ENCODE assay signal across 14 cellular contexts in genomic region chr2:75592028-75592427, GRCh38. TPM values are rescaled to one million over a fixed set of nuclear protein-coding genes. Genes with fewer than 3 reads are reported as not detected.
DNase-seq lines count a peak whose midpoint lies in the region; ATAC-seq, FAIRE-seq and TF ChIP-seq lines count a peak whose summit lies in the region.
"Had no signal": no experiment of that assay in that cellular context is flagged by ENCODE, and none has a peak within 500 bp of the region (broad histone marks: within the 10 kb centered on the region; RNA-seq: fewer than 3 reads in every experiment).

No MANE protein-coding gene starts in this region.

- ATAC-seq in A549: no peak
- no peak for ATAC-seq in natural killer cell
- ATAC-seq: T-cell had no signal

- intact Hi-C loops in natural killer cell (cut with micrococcal nuclease): no loop called here

- DNase-seq in A549 (ENCODE audit: low read depth in 1 of 2, low spot score in 1 of 2): no peak
- DNase-seq in NCI-H748 treated with DMSO at 0.1 percent for 48 hours (lab: John Stamatoyannopoulos, UW): peak; percentile 19
- peak; percentile 32 for DNase-seq in fibroblast of pulmonary artery (ENCODE audit: low read depth)
- DNase-seq in KG1 (lab: John Stamatoyannopoulos, UW): no peak
- DNase-seq in natural killer cell: no peak
- no peak for DNase-seq in activated CD4-positive, alpha-beta memory T cell treated with anti-CD3 and anti-CD28 coated beads, Interleukin-2, amount 10 ng/mL, durations not matched to agents 7 days and 5 days
- no peak for DNase-seq in activated naive CD4-positive, alpha-beta T cell treated with anti-CD3 and anti-CD28 coated beads, Interleukin-2, amount 50 U/mL, for 16 hours
- DNase-seq: CD4-positive, alpha-beta T cell; cortex of kidney; T-cell; transverse colon had no signal

- peaks cover 9 to 12% of the 10 kb centered on the region in 2 donors for H3K27me3 Mint-ChIP-seq in natural killer cell (ENCODE audit: low read depth in 2 of 2)
- H3K27me3 Mint-ChIP-seq in activated CD4-positive, alpha-beta memory T cell treated with anti-CD3 and anti-CD28 coated beads, Interleukin-2, amount 10 ng/mL, durations not matched to agents 7 days and 5 days: peaks cover 5% of the 10 kb centered on the region

- H3K27ac ChIP-seq in A549: peak overlapping the region in 1 of 2 experiments; percentile 46; a peak in 3 of 6 replicates
- H3K27ac ChIP-seq: transverse colon had no signal

- H3K9me3 ChIP-seq in A549: no peaks in the 10 kb centered on the region
- H3K9me3 ChIP-seq: transverse colon had no signal

- H3K9me3 Mint-ChIP-seq in natural killer cell: no peaks in the 10 kb centered on the region
- no peaks in the 10 kb centered on the region for H3K9me3 Mint-ChIP-seq in activated CD4-positive, alpha-beta memory T cell treated with anti-CD3 and anti-CD28 coated beads, Interleukin-2, amount 10 ng/mL, durations not matched to agents 7 days and 5 days
- H3K9me3 Mint-ChIP-seq: CD4-positive, alpha-beta T cell; neural crest cell; T-cell had no signal

- H3K4me1 ChIP-seq in A549: peaks cover 32% of the 10 kb centered on the region
- H3K4me1 ChIP-seq: transverse colon had no signal

- 37% methylated on average over 4 of the region's 4 CpGs for WGBS in A549 (ENCODE audit: missing lambda C conversion rate)

- no peak overlapping the region for H3K4me3 Mint-ChIP-seq in natural killer cell
- no peak overlapping the region for H3K4me3 Mint-ChIP-seq in activated CD4-positive, alpha-beta memory T cell treated with anti-CD3 and anti-CD28 coated beads, Interleukin-2, amount 10 ng/mL, durations not matched to agents 7 days and 5 days
- H3K4me3 Mint-ChIP-seq: CD4-positive, alpha-beta T cell; neural crest cell; T-cell had no signal

- TF ChIP-seq POLR2A in A549 (IDR thresholded peaks at IDR 0.05; ENCODE audit: low read length): no peak

- H3K27ac Mint-ChIP-seq in natural killer cell: no peak overlapping the region
- H3K27ac Mint-ChIP-seq in activated CD4-positive, alpha-beta memory T cell treated with anti-CD3 and anti-CD28 coated beads, Interleukin-2, amount 10 ng/mL, durations not matched to agents 7 days and 5 days: no peak overlapping the region
- H3K27ac Mint-ChIP-seq: CD4-positive, alpha-beta T cell; T-cell had no signal

- FAIRE-seq in A549 (lab: Jason Lieb, UNC) (no peak), G401.6 (lab: Jason Lieb, UNC) (peak; percentile 63)
- FAIRE-seq: GM18507 had no signal

- TF ChIP-seq EP300 in A549 (IDR thresholded peaks at IDR 0.05): no peak

- no peak for TF ChIP-seq RAD21 in A549 (conservative IDR thresholded peaks at IDR 0.05 in 1 of 2, IDR thresholded peaks at IDR 0.05 in 1 of 2)

- TF ChIP-seq CTCF in A549 (IDR thresholded peaks at IDR 0.05): no peak
- TF ChIP-seq CTCF in fibroblast of pulmonary artery (IDR thresholded peaks at IDR 0.05; ENCODE audit: low read length, missing control alignments): no peak
- TF ChIP-seq CTCF in natural killer cell (IDR thresholded peaks at IDR 0.05): no peak

- H3K4me3 ChIP-seq in A549 (no peak overlapping the region), fibroblast of pulmonary artery (replicated peaks; ENCODE audit: low read depth, low read length) (no peak overlapping the region)
- H3K4me3 ChIP-seq: transverse colon had no signal

- no peaks in the 10 kb centered on the region for H3K36me3 Mint-ChIP-seq in natural killer cell
- H3K36me3 Mint-ChIP-seq in activated CD4-positive, alpha-beta memory T cell treated with anti-CD3 and anti-CD28 coated beads, Interleukin-2, amount 10 ng/mL, durations not matched to agents 7 days and 5 days (ENCODE audit: low read depth): no peaks in the 10 kb centered on the region
- H3K36me3 Mint-ChIP-seq: T-cell had no signal

- no peaks in the 10 kb centered on the region for H3K4me1 Mint-ChIP-seq in natural killer cell
- no peaks in the 10 kb centered on the region for H3K4me1 Mint-ChIP-seq in activated CD4-positive, alpha-beta memory T cell treated with anti-CD3 and anti-CD28 coated beads, Interleukin-2, amount 10 ng/mL, durations not matched to agents 7 days and 5 days
- H3K4me1 Mint-ChIP-seq: T-cell had no signal

- CTCF ChIA-PET in A549 (lab: Yijun Ruan, JAX): interaction anchor here (1.9 to 2.4 kb wide), 2 partner anchors 14 to 17 kb away, joined by 8 to 12 read pairs; no protein-coding TSS in a partner anchor
- CTCF ChIA-PET in activated CD4-positive, alpha-beta memory T cell treated with anti-CD3 and anti-CD28 coated beads, Interleukin-2, amount 10 ng/mL, durations not matched to agents 7 days and 5 days (lab: Charles Lee): no interaction called here

- POLR2A ChIA-PET in A549 (lab: Yijun Ruan, JAX): no interaction called here
- POLR2A ChIA-PET in activated CD4-positive, alpha-beta memory T cell treated with anti-CD3 and anti-CD28 coated beads, Interleukin-2, amount 10 ng/mL, durations not matched to agents 7 days and 5 days (lab: Charles Lee): no interaction called here

- peak overlapping the region; percentile 4; the same call in 1 of the 3 replicates for H3K4me2 ChIP-seq in A549

TF ChIP-seq in A549, 52 proteins besides CTCF, POLR2A, EP300 and RAD21:
- TF ChIP-seq CEBPB (IDR thresholded peaks at IDR 0.05): 0 out of 4 replicates have a peak, but pooled peaks of 1 of the 2 experiments have one; percentile 15
- no peak for TF ChIP-seq ZC3H11A (IDR thresholded peaks at IDR 0.05)

RNA-seq across cellular contexts. Expression of gene EVA1A, which starts 31.3 kb away (rescaled TPM):
- polyA plus RNA-seq in A549 (2011; rRNA removed) (2.5 TPM in 2 replicates), A549 (2017; fragmentation: RNase III; extraction: RNeasy Plus Mini Kit Qiagen cat#74134 plus additional on column Dnase treatment) (13.5 to 19.0 TPM (median 16.1 TPM) in 3 replicates)
- polyA plus RNA-seq in A549 (2012; cell fraction: cytosol; rRNA removed): 4.1 and 5.0 TPM in 2 replicates
- 4.4 and 5.9 TPM in 2 replicates for polyA plus RNA-seq in A549 (2012; cell fraction: nucleus; rRNA removed)
- polyA minus RNA-seq in A549 (2011; rRNA and poly(A)+ RNA removed): 3.5 and 4.0 TPM in 2 replicates
- not detected for total RNA-seq in natural killer cell
- total RNA-seq in activated CD4-positive, alpha-beta memory T cell treated with anti-CD3 and anti-CD28 coated beads, Interleukin-2, amount 10 ng/mL, durations not matched to agents 7 days and 5 days: not detected
- total RNA-seq: CD4-positive, alpha-beta T cell; transverse colon had no signal

RNA-seq across cellular contexts. Expression of gene MRPL19, which starts 54.6 kb away (rescaled TPM):
- polyA plus RNA-seq in A549 (2011; rRNA removed): 88.6 and 147 TPM in 2 replicates
- polyA plus RNA-seq in A549 (2012; cell fraction: cytosol; rRNA removed): 42.4 and 46.5 TPM in 2 replicates
- polyA plus RNA-seq in A549 (2012; cell fraction: nucleus; rRNA removed): 20.8 and 21.5 TPM in 2 replicates
- 70.5 to 75.9 TPM (median 75.7 TPM) in 3 replicates for polyA plus RNA-seq in A549 (2017; fragmentation: RNase III; extraction: RNeasy Plus Mini Kit Qiagen cat#74134 plus additional on column Dnase treatment)
- 18.5 and 23.0 TPM in 2 replicates for polyA minus RNA-seq in A549 (2011; rRNA and poly(A)+ RNA removed)
- total RNA-seq in natural killer cell: 10 to 100 TPM; 11.9 to 22.9 (median 17.8) TPM
- 10 to 100 TPM; 37.7 to 41.6 TPM for total RNA-seq in activated CD4-positive, alpha-beta memory T cell treated with anti-CD3 and anti-CD28 coated beads, Interleukin-2, amount 10 ng/mL, durations not matched to agents 7 days and 5 days

Comparison
In these comparisons a context has a peak if more than half of its experiments do, and no peak if none do; other contexts are left out.
1. DNase-seq: peak in NCI-H748 treated with DMSO at 0.1 percent for 48 hours (single experiment) and fibroblast of pulmonary artery (single experiment); none in A549 (0 of 2), KG1 (single experiment), natural killer cell (single experiment), activated CD4-positive, alpha-beta memory T cell treated with anti-CD3 and anti-CD28 coated beads, Interleukin-2, amount 10 ng/mL, durations not matched to agents 7 days and 5 days (single experiment) and activated naive CD4-positive, alpha-beta T cell treated with anti-CD3 and anti-CD28 coated beads, Interleukin-2, amount 50 U/mL, for 16 hours (single experiment).